Comparison of ENCODE assay signal across 8 cellular contexts in the genomic region with DNA sequence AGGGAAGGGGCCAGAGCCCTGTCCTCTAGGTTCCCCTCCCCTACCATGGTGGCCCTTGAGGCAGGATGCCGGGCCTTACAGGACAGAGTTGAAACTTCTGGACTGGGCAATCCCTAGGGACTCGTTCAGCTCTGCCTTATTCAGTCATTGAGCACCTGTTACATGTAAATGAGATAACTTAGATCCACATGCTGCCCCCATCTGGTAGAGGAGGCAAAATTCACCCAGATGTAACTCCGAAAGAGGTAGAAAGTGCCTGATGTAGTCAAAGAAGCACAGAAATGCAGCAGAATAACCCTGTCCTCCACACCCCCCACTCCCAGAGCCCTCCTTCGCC. TPM values are rescaled to one million over a fixed set of nuclear protein-coding genes. Genes with fewer than 3 reads are reported as not detected.
A peak's percentile ranks its signal among the peaks of the same experiment; 100 is the strongest.
DNase-seq lines count a peak whose midpoint lies in the region; ATAC-seq and TF ChIP-seq lines count a peak whose summit lies in the region.

No MANE protein-coding gene starts in this region.

- H3F3A ChIP-seq in SU-DHL-6 (ENCODE audit: insufficient read depth) = no peaks in the 10 kb centered on the region

- H3K79me2 ChIP-seq in ACC112 (ENCODE audit: control insufficient read depth, insufficient read depth, low read length, unreplicated experiment) = no peaks in the 10 kb centered on the region
- H3K79me2 ChIP-seq in SU-DHL-6 (ENCODE audit: insufficient read depth, low read length) = no peaks in the 10 kb centered on the region

- H3K9me2 ChIP-seq in SU-DHL-6 (replicated peaks; ENCODE audit: insufficient read depth, low read length) = no peaks in the 10 kb centered on the region

- DNase-seq in GM13977 (ENCODE audit: low spot score) (peak; percentile 93), NCI-H146 (lab: John Stamatoyannopoulos, UW) (peak; percentile 39), kidney epithelial cell (ENCODE audit: low read depth) (peak; percentile 56)
- DNase-seq in central memory CD8-positive, alpha-beta T cell (ENCODE audit: low spot score in 2 of 2) = peak in 1 of 2 donors; percentile 27
- peak; percentile 33 for DNase-seq in stimulated activated CD4-positive, alpha-beta T cell treated with anti-CD3 and anti-CD28 coated beads, Interleukin-4, amount 100 ng/mL, for 24 hours

- peak; percentile 79 for ATAC-seq in HG02973 (IDR thresholded peaks at IDR 0.05; ENCODE audit: unreplicated experiment)
- ATAC-seq in central memory CD8-positive, alpha-beta T cell (replicated peaks; ENCODE audit: extremely low read depth, poor library complexity, severe bottlenecking) = peak; percentile 54

- H3K9me3 ChIP-seq in SU-DHL-6 (ENCODE audit: insufficient read depth, low read length) = peaks cover 3% of the 10 kb centered on the region; the same call in 1 of the 2 replicates

- H3K4me3 ChIP-seq in ACC112 (ENCODE audit: low read depth, low read length) (peak overlapping the region; percentile 72), SU-DHL-6 (ENCODE audit: insufficient read depth, low read length, poor library complexity, severe bottlenecking) (no peak overlapping the region), kidney epithelial cell (ENCODE audit: low read depth, low read length) (peak overlapping the region; percentile 3)

- peaks cover 82% of the 10 kb centered on the region for H3K27me3 Mint-ChIP-seq in central memory CD8-positive, alpha-beta T cell

- no peaks in the 10 kb centered on the region for H3K9me3 Mint-ChIP-seq in central memory CD8-positive, alpha-beta T cell

- no peak overlapping the region for H3K27ac Mint-ChIP-seq in central memory CD8-positive, alpha-beta T cell (ENCODE audit: low read depth)

- in situ Hi-C loops in GM13977 (cut with MboI; ENCODE audit: low pct_unique_long_range_greater_than_20kb, low sequenced_read_pairs, unreplicated experiment) = no loop called here

- peaks cover 14% of the 10 kb centered on the region for H3K4me1 Mint-ChIP-seq in central memory CD8-positive, alpha-beta T cell

- H3K4me2 ChIP-seq in SU-DHL-6 (ENCODE audit: low read depth, low read length, poor library complexity, severe bottlenecking) = no peak overlapping the region

- TF ChIP-seq CTCF in GM13977 (IDR thresholded peaks at IDR 0.05; ENCODE audit: extremely low read depth, insufficient read depth, missing control alignments) (peak; percentile 78), SU-DHL-6 (IDR thresholded peaks at IDR 0.05; ENCODE audit: insufficient read depth, low read length, poor library complexity, severe bottlenecking) (peak; percentile 49), kidney epithelial cell (IDR thresholded peaks at IDR 0.05; ENCODE audit: insufficient read depth, low read length, poor library complexity, severe bottlenecking) (peak; percentile 71)

- H2AFZ ChIP-seq in ACC112 (ENCODE audit: low read length, unreplicated experiment) (no peak overlapping the region), SU-DHL-6 (ENCODE audit: low read depth, low read length, severe bottlenecking) (no peak overlapping the region)

- no peaks in the 10 kb centered on the region for H3K36me3 Mint-ChIP-seq in central memory CD8-positive, alpha-beta T cell (ENCODE audit: insufficient read depth)

- no peak overlapping the region for H3K9ac ChIP-seq in SU-DHL-6 (ENCODE audit: low read length)

- peak overlapping the region; percentile 77 for H3K4me3 Mint-ChIP-seq in central memory CD8-positive, alpha-beta T cell

- peaks cover 6% of the 10 kb centered on the region for H3K4me1 ChIP-seq in ACC112 (ENCODE audit: control insufficient read depth, insufficient read depth, low read length, unreplicated experiment)

- no peaks in the 10 kb centered on the region for H4K20me1 ChIP-seq in SU-DHL-6 (ENCODE audit: low read depth, low read length)

- peaks cover 36% of the 10 kb centered on the region for H3K27me3 ChIP-seq in ACC112 (ENCODE audit: insufficient read depth, low read length)
- H3K27me3 ChIP-seq in SU-DHL-6 (ENCODE audit: low read length) = no peaks in the 10 kb centered on the region
- H3K27me3 ChIP-seq in kidney epithelial cell (ENCODE audit: control insufficient read depth, insufficient read depth, low read length) = peaks cover 31% of the 10 kb centered on the region

- H3K27ac ChIP-seq in ACC112 (ENCODE audit: low read depth, low read length) = no peak overlapping the region
- no peak overlapping the region for H3K27ac ChIP-seq in SU-DHL-6 (ENCODE audit: low read depth, low read length)

- H3K36me3 ChIP-seq in ACC112 (ENCODE audit: insufficient read depth, low read length) (no peaks in the 10 kb centered on the region), SU-DHL-6 (ENCODE audit: low read length) (no peaks in the 10 kb centered on the region), kidney epithelial cell (ENCODE audit: control insufficient read depth, insufficient read depth, low read length) (no peaks in the 10 kb centered on the region)

RNA-seq across cellular contexts. Expression of a gene that starts 1.5 kb away (rescaled TPM):
- total RNA-seq in kidney epithelial cell = not detected in 2 replicates
